1 cellular context compared by ENCODE assay signal in the genomic region with DNA sequence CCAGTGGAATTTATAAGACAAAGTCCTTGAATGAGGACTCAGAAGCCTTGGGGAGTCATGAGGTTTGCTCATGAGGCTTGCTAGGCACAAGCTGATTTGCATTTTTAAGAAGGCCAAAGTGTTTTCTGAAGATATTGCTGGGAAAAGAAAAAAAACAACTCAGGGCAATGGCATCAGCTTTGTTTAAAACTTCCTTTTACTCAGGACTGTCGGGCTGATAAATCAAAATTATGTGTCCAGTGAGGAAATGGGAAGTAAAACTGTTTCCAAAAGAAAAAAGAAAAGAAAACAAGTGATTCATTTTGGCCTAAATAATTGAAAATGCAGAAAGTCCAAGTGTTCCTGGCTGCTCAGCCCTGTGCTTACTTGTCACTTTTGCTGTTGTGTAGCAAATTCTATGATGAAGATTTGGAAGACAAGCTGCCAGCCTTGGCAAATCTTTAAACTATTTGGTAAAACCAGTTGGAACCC.
TF ChIP-seq lines count a peak whose summit lies in the region.

No MANE protein-coding gene starts in this region.

TF ChIP-seq in endothelial cell of umbilical vein, 7 proteins besides CTCF, POLR2A, EP300 and RAD21 (continued from another document):
- peak; percentile 65 for TF ChIP-seq GATA2 (IDR thresholded peaks at IDR 0.05; ENCODE audit: insufficient read depth, insufficient read length, low read depth, low read length)
